ENCODE assay signal across 9 cellular contexts in the genomic region with DNA sequence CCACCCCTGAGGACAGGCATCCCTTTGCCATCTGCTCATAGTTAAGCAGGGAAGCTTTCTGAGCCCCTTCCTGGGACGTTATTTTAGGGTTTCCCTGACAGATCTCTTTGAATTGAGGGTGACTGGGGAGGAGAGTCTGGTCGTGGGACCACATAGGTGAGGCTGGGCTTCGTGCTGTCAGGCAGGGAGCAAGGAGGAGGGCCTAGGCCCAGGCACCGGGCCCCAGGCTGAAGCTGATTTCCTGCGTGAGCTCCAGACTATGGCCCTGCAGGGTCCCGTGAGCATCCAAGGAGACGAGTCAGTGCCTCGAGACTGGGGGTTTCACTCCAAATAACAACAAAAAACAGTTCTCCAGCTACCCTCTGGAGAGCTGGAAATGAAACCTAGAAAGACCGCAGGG.
DNase-seq lines count a peak whose midpoint lies in the region; ATAC-seq and TF ChIP-seq lines count a peak whose summit lies in the region.
"Had no signal": no experiment of that assay in that cellular context is flagged by ENCODE, and none has a peak within 500 bp of the region (broad histone marks: within the 10 kb centered on the region; RNA-seq: fewer than 3 reads in every experiment).

No MANE protein-coding gene starts in this region.

- H3K4me3 ChIP-seq in AG04449 (ENCODE audit: low read depth, low read length), result peak overlapping the region; percentile 19; the same call in 1 of the 2 replicates
- H3K4me3 ChIP-seq in RWPE2 (ENCODE audit: severe bottlenecking), result no peak overlapping the region
- no peak overlapping the region for H3K4me3 ChIP-seq in neutrophil (ENCODE audit: low read depth in 1 of 2, low read length in 1 of 2)

- H3K9me3 ChIP-seq in RWPE2 (ENCODE audit: severe bottlenecking), result no peaks in the 10 kb centered on the region
- H3K9me3 ChIP-seq in neutrophil, result no peaks in the 10 kb centered on the region

- TF ChIP-seq CTCF in AG04449 (IDR thresholded peaks at IDR 0.05; ENCODE audit: insufficient read depth, low read length, missing control alignments) (no peak), RWPE2 (IDR thresholded peaks at IDR 0.05; ENCODE audit: poor library complexity, severe bottlenecking) (no peak), foreskin keratinocyte (conservative IDR thresholded peaks at IDR 0.05) (no peak), neutrophil (IDR thresholded peaks at IDR 0.05) (no peak)

- no peak for ATAC-seq in RWPE2 (ENCODE audit: low read depth)
- ATAC-seq in foreskin keratinocyte, result peak; percentile 12

- CTCF ChIA-PET in AG04449 (lab: Yijun Ruan, JAX), result interaction anchor here (0.7 to 1.3 kb wide), 3 partner anchors 14 to 62 kb away, joined by 3 to 4 read pairs (median 4); no protein-coding TSS in a partner anchor

- H3K27ac ChIP-seq in RWPE2 (ENCODE audit: poor library complexity, severe bottlenecking) (peak overlapping the region; percentile 83), foreskin keratinocyte (peak overlapping the region; percentile 43), neutrophil (peak overlapping the region; percentile 67)
- H3K27ac ChIP-seq: C4-2B had no signal

- no peak for DNase-seq in AG04449 (ENCODE audit: low read depth, low spot score)
- DNase-seq in RWPE2 (ENCODE audit: low spot score), result no peak
- no peak for DNase-seq in foreskin keratinocyte
- no peak for DNase-seq in SIG-M5 (lab: John Stamatoyannopoulos, UW)
- DNase-seq in NCI-H446 treated with DMSO at 0.1 percent for 48 hours (lab: John Stamatoyannopoulos, UW), result no peak
- no peak for DNase-seq in activated T-cell treated with anti-CD3 and anti-CD28 coated beads, Interleukin-2, amount 50 U/mL, for 1 hour
- DNase-seq in NCI-H526 (lab: John Stamatoyannopoulos, UW), result no peak

- H3K27me3 ChIP-seq in RWPE2 (ENCODE audit: insufficient read depth, poor library complexity, severe bottlenecking) (no peaks in the 10 kb centered on the region), foreskin keratinocyte (no peaks in the 10 kb centered on the region), neutrophil (no peaks in the 10 kb centered on the region)

- H3K4me1 ChIP-seq in RWPE2 (ENCODE audit: insufficient read depth, poor library complexity, severe bottlenecking) (peaks cover 12% of the 10 kb centered on the region), foreskin keratinocyte (peaks cover 6% of the 10 kb centered on the region), neutrophil (ENCODE audit: control insufficient read depth in 1 of 2, insufficient read depth in 1 of 2, low read depth in 1 of 2, low read length in 1 of 2) (peaks cover 24 to 38% of the 10 kb centered on the region in 2 experiments)

- POLR2A ChIA-PET in AG04449 (lab: Yijun Ruan, JAX), result no interaction called here

- peaks cover 6% of the 10 kb centered on the region; the same call in 1 of the 2 replicates for H3K36me3 ChIP-seq in RWPE2 (ENCODE audit: low read depth)
- H3K36me3 ChIP-seq in neutrophil, result no peaks in the 10 kb centered on the region
